Comparison of ENCODE assay signal across 8 cellular contexts in the genomic region with DNA sequence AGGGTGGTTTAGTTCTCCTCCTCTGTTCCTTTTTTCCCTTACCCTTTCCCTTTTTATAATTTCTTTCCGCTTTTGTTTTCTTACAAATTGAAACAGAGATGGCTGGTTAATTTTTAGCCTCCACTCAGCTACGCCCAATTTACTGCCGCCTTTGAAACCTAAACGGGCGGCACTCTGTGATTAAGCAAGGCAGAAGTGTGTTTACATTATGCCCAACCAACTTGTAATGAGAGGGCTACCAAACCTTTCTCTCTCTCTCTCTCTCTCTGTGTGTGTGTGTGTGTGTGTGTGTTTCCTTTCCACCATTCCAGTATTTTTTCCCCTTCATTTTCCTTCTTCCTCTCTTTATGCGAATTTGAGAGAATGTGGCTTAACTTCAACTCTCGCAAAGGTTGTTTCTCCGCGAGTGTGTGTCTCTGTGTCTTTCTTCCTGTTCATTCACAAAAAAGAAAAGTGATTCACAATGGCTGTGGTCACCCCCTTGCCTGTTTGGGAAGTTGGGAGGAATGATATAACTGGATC. TPM values are rescaled to one million over a fixed set of nuclear protein-coding genes. Genes with fewer than 3 reads are reported as not detected.
DNase-seq lines count a peak whose midpoint lies in the region; ATAC-seq and TF ChIP-seq lines count a peak whose summit lies in the region.

No MANE protein-coding gene starts in this region.

- H3K27me3 Mint-ChIP-seq in MCF 10A (ENCODE audit: insufficient read depth, unreplicated experiment) = no peaks in the 10 kb centered on the region

- ATAC-seq in HG03045 (IDR thresholded peaks at IDR 0.05; ENCODE audit: unreplicated experiment) = no peak

- H3K36me3 ChIP-seq in ACC112 (ENCODE audit: insufficient read depth, low read length) = 0 out of 2 replicates have a peak, but pooled peaks cover 5% of the 10 kb centered on the region
- H3K36me3 ChIP-seq in Karpas-422 (ENCODE audit: insufficient read depth, low read length) = no peaks in the 10 kb centered on the region

- POLR2A ChIA-PET in MCF 10A (lab: Yijun Ruan, JAX) = interaction anchor here (0.6 to 3.5 kb wide), 5 partner anchors 11 to 605 kb away, joined by 3 to 45 read pairs (median 3); no protein-coding TSS in a partner anchor

- CTCF ChIA-PET in MCF 10A (lab: Yijun Ruan, JAX) = interaction anchor here (0.6 to 1.2 kb wide), 5 partner anchors 13 to 108 kb away, joined by 3 to 5 read pairs (median 3); no protein-coding TSS in a partner anchor

- H3K9me3 ChIP-seq in Karpas-422 (ENCODE audit: low read length) = no peaks in the 10 kb centered on the region

- intact Hi-C loops in MCF 10A (cut with micrococcal nuclease) = no loop called here

- peaks cover 16% of the 10 kb centered on the region for H3K36me3 Mint-ChIP-seq in MCF 10A (ENCODE audit: insufficient read depth, unreplicated experiment)

- no peak overlapping the region for H3K4me2 ChIP-seq in Karpas-422 (ENCODE audit: low read depth, low read length, poor library complexity, severe bottlenecking)

- DNase-seq in NCI-H128 (lab: John Stamatoyannopoulos, UW; ENCODE audit: unreplicated experiment) (peak; percentile 67), MCF 10A (ENCODE audit: unreplicated experiment) (peak; percentile 66), lung microvascular endothelial cell (ENCODE audit: low read depth in 2 of 2) (peak; percentile 43 to 56), NCI-H2081 treated with DMSO at 0.1 percent for 48 hours (lab: John Stamatoyannopoulos, UW) (no peak), OCI-M2 (lab: John Stamatoyannopoulos, UW; ENCODE audit: unreplicated experiment) (no peak), Karpas-422 (no peak)

- H3K4me3 Mint-ChIP-seq in MCF 10A (ENCODE audit: unreplicated experiment) = peak overlapping the region; percentile 69

- H3K79me2 ChIP-seq in ACC112 (ENCODE audit: control insufficient read depth, insufficient read depth, low read length, unreplicated experiment) (peaks cover 80% of the 10 kb centered on the region), Karpas-422 (ENCODE audit: low read length) (no peaks in the 10 kb centered on the region)

- H3K27me3 ChIP-seq in ACC112 (ENCODE audit: insufficient read depth, low read length) = no peaks in the 10 kb centered on the region
- H3K27me3 ChIP-seq in Karpas-422 (ENCODE audit: low read length) = no peaks in the 10 kb centered on the region

- H4K20me1 ChIP-seq in Karpas-422 (ENCODE audit: insufficient read depth, low read depth, low read length) = no peaks in the 10 kb centered on the region

- H3K27ac Mint-ChIP-seq in MCF 10A (ENCODE audit: low read depth, unreplicated experiment) = peak overlapping the region; percentile 71

- TF ChIP-seq CTCF in MCF 10A (IDR thresholded peaks at IDR 0.05; ENCODE audit: unreplicated experiment) = no peak

- H2AFZ ChIP-seq in ACC112 (ENCODE audit: low read length, unreplicated experiment) (no peak overlapping the region), Karpas-422 (ENCODE audit: low read length) (no peak overlapping the region)

- no peak overlapping the region for H3K9ac ChIP-seq in Karpas-422 (ENCODE audit: low read length)

- BruUV-seq in MCF 10A (replicated peaks; lab: Mats Ljungman, UMichigan) = no TSS peak

- peak overlapping the region; percentile 85 for H3K4me3 ChIP-seq in ACC112 (ENCODE audit: low read depth, low read length)
- H3K4me3 ChIP-seq in Karpas-422 (ENCODE audit: low read length) = no peak overlapping the region

- peaks cover 39% of the 10 kb centered on the region for H3K4me1 ChIP-seq in ACC112 (ENCODE audit: control insufficient read depth, insufficient read depth, low read length, unreplicated experiment)
- H3K4me1 ChIP-seq in Karpas-422 (ENCODE audit: low read length) = no peaks in the 10 kb centered on the region

- peaks cover 42% of the 10 kb centered on the region for H3K4me1 Mint-ChIP-seq in MCF 10A (ENCODE audit: insufficient read depth, unreplicated experiment)

- H3K9me2 ChIP-seq in Karpas-422 (replicated peaks; ENCODE audit: insufficient read depth, low read length) = no peaks in the 10 kb centered on the region

- peak overlapping the region; percentile 47 for H3K27ac ChIP-seq in ACC112 (ENCODE audit: low read depth, low read length)
- no peak overlapping the region for H3K27ac ChIP-seq in Karpas-422 (ENCODE audit: low read length)

- no peaks in the 10 kb centered on the region for H3K9me3 Mint-ChIP-seq in MCF 10A (ENCODE audit: unreplicated experiment)

RNA-seq across cellular contexts. Expression of a gene that starts 31.3 kb away (rescaled TPM):
- total RNA-seq in MCF 10A (2022) = 26.9 and 27.2 TPM in 2 replicates
- total RNA-seq in lung microvascular endothelial cell = 8.9 and 10.5 TPM in 2 replicates
- 0.04 and 0.18 TPM in 2 replicates for total RNA-seq in Karpas-422 (2014; rRNA removed; shearing (Covaris generic); ENCODE audit: low replicate concordance)

RNA-seq across cellular contexts. Expression of a gene that starts 57.2 kb away (rescaled TPM):
- total RNA-seq in MCF 10A (2022) (not detected in 2 replicates), lung microvascular endothelial cell (under 0.01 and 0.22 TPM in 2 replicates)
- total RNA-seq in Karpas-422 (2014; rRNA removed; shearing (Covaris generic); ENCODE audit: low replicate concordance) = 0.52 TPM in 1 of 2 replicates, not detected in the other

Comparison
In these comparisons a context has a peak if more than half of its experiments do, and no peak if none do; other contexts are left out.
1. DNase-seq: peak in NCI-H128 (single experiment), MCF 10A (single experiment) and lung microvascular endothelial cell (2 of 2); none in NCI-H2081 treated with DMSO at 0.1 percent for 48 hours (single experiment), OCI-M2 (single experiment) and Karpas-422 (single experiment).